Comparison of ENCODE assay signal across 14 cellular contexts in the genomic region with DNA sequence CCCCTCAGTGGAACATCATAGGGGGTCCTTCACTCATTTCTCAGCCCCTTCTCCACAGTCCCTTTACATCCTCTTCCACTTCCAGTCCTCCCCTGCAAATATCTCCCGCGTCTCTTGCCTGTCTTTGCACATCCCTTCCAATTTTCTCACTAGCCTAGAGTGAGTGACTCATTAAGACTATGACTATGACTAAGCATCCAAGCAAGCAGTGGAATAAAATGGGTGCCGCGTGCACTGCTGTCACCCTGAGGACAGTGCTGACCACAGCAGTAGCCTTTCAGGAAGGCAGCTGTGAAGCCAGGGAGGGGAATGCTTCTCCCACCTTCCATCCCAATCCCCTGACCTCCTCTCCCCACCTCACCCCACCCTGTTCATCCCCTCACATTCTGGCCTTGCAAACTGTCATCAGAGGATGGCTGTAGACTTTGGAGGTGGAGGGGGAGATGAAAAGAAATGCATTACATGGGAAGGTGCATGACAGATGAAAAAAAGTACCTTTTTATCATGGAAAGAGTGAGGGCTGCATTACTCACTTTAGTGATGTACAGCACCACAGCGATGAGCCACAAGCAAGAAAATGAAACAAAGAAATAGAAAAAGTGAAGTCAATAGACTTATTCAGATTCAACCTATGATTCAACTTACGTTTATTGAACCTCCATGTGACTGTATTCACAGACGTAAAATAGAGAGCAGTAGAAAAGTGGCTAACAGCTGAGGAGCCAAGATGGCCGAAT.
DNase-seq lines count a peak whose midpoint lies in the region; ATAC-seq and TF ChIP-seq lines count a peak whose summit lies in the region.
"Had no signal": no experiment of that assay in that cellular context is flagged by ENCODE, and none has a peak within 500 bp of the region (broad histone marks: within the 10 kb centered on the region; RNA-seq: fewer than 3 reads in every experiment).

No MANE protein-coding gene starts in this region.

- no peak overlapping the region for H2BK12ac ChIP-seq in mesenchymal stem cell (ENCODE audit: low read length in 2 of 2)

- H3K27me3 ChIP-seq in mesenchymal stem cell (ENCODE audit: control insufficient read depth in 1 of 2, insufficient read depth in 1 of 2, low read length in 2 of 2) (no peaks in the 10 kb centered on the region), heart left ventricle (peaks cover 0 to 7% (median 0%) of the 10 kb centered on the region in 9 donors)

- no peak overlapping the region for H3K9ac ChIP-seq in mesenchymal stem cell (ENCODE audit: low read length)

- no peak overlapping the region for H3K23ac ChIP-seq in mesenchymal stem cell (ENCODE audit: low read length in 2 of 2)

- ATAC-seq in heart left ventricle (no peak), HG02973 (IDR thresholded peaks at IDR 0.05; ENCODE audit: unreplicated experiment) (no peak)
- ATAC-seq: left lobe of liver, natural killer cell, sciatic nerve had no signal

- CTCF ChIA-PET in activated naive CD4-positive, alpha-beta T cell treated with anti-CD3 and anti-CD28 coated beads for 36 hours (lab: Charles Lee), result no interaction called here

- no peak overlapping the region for H2AFZ ChIP-seq in mesenchymal stem cell (ENCODE audit: low read depth, low read length)

- H3K9me3 ChIP-seq in mesenchymal stem cell (ENCODE audit: control insufficient read depth, low read length), result no peaks in the 10 kb centered on the region
- no peaks in the 10 kb centered on the region for H3K9me3 ChIP-seq in heart left ventricle

- no peak overlapping the region for H3K27ac ChIP-seq in mesenchymal stem cell (ENCODE audit: low read length, poor library complexity, severe bottlenecking)
- H3K27ac ChIP-seq in heart left ventricle, result no peak overlapping the region

- no peaks in the 10 kb centered on the region for H3K36me3 Mint-ChIP-seq in activated naive CD4-positive, alpha-beta T cell treated with anti-CD3 and anti-CD28 coated beads for 36 hours (ENCODE audit: low read depth)
- H3K36me3 Mint-ChIP-seq: natural killer cell had no signal

- H4K91ac ChIP-seq in mesenchymal stem cell (ENCODE audit: low read length), result no peak overlapping the region

- intact Hi-C loops in heart left ventricle (cut with DNase I), result loop anchor here in 2 of 10 donors (10.0 kb wide), 1 partner anchor 204 kb away; no protein-coding TSS in a partner anchor
- intact Hi-C loops in activated naive CD4-positive, alpha-beta T cell treated with anti-CD3 and anti-CD28 coated beads for 36 hours (cut with micrococcal nuclease), result no loop called here

- DNase-seq in Caki2 (ENCODE audit: low read depth) (peak; percentile 52), HS-5 (ENCODE audit: low read depth) (peak; percentile 9), astrocyte of the spinal cord (ENCODE audit: low read depth, low spot score) (peak; percentile 72), mesenchymal stem cell (peak; percentile 10), NOMO-1 (lab: John Stamatoyannopoulos, UW; ENCODE audit: unreplicated experiment in 2 of 2) (no peak), heart left ventricle (no peak)
- DNase-seq in activated naive CD4-positive, alpha-beta T cell treated with anti-CD3 and anti-CD28 coated beads for 36 hours, result no peak
- DNase-seq: CD4-positive, alpha-beta T cell; natural killer cell; NCI-H1417 treated with DMSO at 0.1 percent for 48 hours; SIG-M5 had no signal

- H3K4me1 Mint-ChIP-seq in activated naive CD4-positive, alpha-beta T cell treated with anti-CD3 and anti-CD28 coated beads for 36 hours (ENCODE audit: low read depth), result no peaks in the 10 kb centered on the region
- H3K4me1 Mint-ChIP-seq: natural killer cell had no signal

- peak; percentile 21 for TF ChIP-seq CTCF in astrocyte of the spinal cord (IDR thresholded peaks at IDR 0.05; ENCODE audit: low read depth, low read length)
- no peak for TF ChIP-seq CTCF in heart left ventricle (IDR thresholded peaks at IDR 0.05)

- peaks cover 8% of the 10 kb centered on the region for H3K79me1 ChIP-seq in mesenchymal stem cell (replicated peaks; ENCODE audit: low read length, poor library complexity, severe bottlenecking)

- in situ Hi-C loops in Caki2 (cut with HindIII; ENCODE audit: low pct_unique_long_range_greater_than_20kb, low sequenced_read_pairs), result no loop called here
- in situ Hi-C loops in astrocyte of the spinal cord (cut with HindIII; ENCODE audit: low sequenced_read_pairs), result no loop called here

- H3K4me2 ChIP-seq in mesenchymal stem cell (ENCODE audit: low read length, poor library complexity, severe bottlenecking), result no peak overlapping the region

- no peak overlapping the region for H3K4me3 Mint-ChIP-seq in activated naive CD4-positive, alpha-beta T cell treated with anti-CD3 and anti-CD28 coated beads for 36 hours
- H3K4me3 Mint-ChIP-seq: CD4-positive, alpha-beta T cell; natural killer cell had no signal

- H3K4me1 ChIP-seq in mesenchymal stem cell (ENCODE audit: control insufficient read depth, insufficient read depth, low read depth, low read length), result peaks cover 2% of the 10 kb centered on the region
- no peaks in the 10 kb centered on the region for H3K4me1 ChIP-seq in heart left ventricle

- H3K27me3 Mint-ChIP-seq in activated naive CD4-positive, alpha-beta T cell treated with anti-CD3 and anti-CD28 coated beads for 36 hours (ENCODE audit: low read depth), result peaks cover 2% of the 10 kb centered on the region
- H3K27me3 Mint-ChIP-seq: CD4-positive, alpha-beta T cell had no signal

- WGBS in mesenchymal stem cell, result 84% methylated on average over 8 of the region's 8 CpGs
- 83 to 92% (median 89%) methylated on average over 8 of the region's 8 CpGs for WGBS in heart left ventricle, 4 donors

- H3K14ac ChIP-seq in mesenchymal stem cell (ENCODE audit: low read length in 2 of 2), result no peak overlapping the region

- no peak overlapping the region for H3K4ac ChIP-seq in mesenchymal stem cell (ENCODE audit: low read depth in 1 of 2, low read length in 2 of 2)

- no peak overlapping the region for H2BK120ac ChIP-seq in mesenchymal stem cell (ENCODE audit: low read depth, low read length)

- H3K36me3 ChIP-seq in mesenchymal stem cell (ENCODE audit: control insufficient read depth in 1 of 2, insufficient read depth in 2 of 2, low read depth in 1 of 2, low read length in 2 of 2), result peaks cover 0 to 36% of the 10 kb centered on the region in 2 experiments
- no peaks in the 10 kb centered on the region for H3K36me3 ChIP-seq in heart left ventricle

- no peak overlapping the region for H2AK5ac ChIP-seq in mesenchymal stem cell (ENCODE audit: low read length, severe bottlenecking)

- no peak for TF ChIP-seq POLR2A in heart left ventricle (IDR thresholded peaks at IDR 0.05)

- H3K4me3 ChIP-seq in astrocyte of the spinal cord (ENCODE audit: low read depth, low read length) (no peak overlapping the region), mesenchymal stem cell (ENCODE audit: insufficient read depth in 1 of 2, low read depth in 1 of 2, low read length in 2 of 2) (no peak overlapping the region), heart left ventricle (no peak overlapping the region)

- peaks cover 2% of the 10 kb centered on the region for H3K9me3 Mint-ChIP-seq in activated naive CD4-positive, alpha-beta T cell treated with anti-CD3 and anti-CD28 coated beads for 36 hours
- H3K9me3 Mint-ChIP-seq: natural killer cell had no signal

- H3K27ac Mint-ChIP-seq in activated naive CD4-positive, alpha-beta T cell treated with anti-CD3 and anti-CD28 coated beads for 36 hours, result no peak overlapping the region
- H3K27ac Mint-ChIP-seq: CD4-positive, alpha-beta T cell; natural killer cell had no signal

- no peak overlapping the region for H2BK5ac ChIP-seq in mesenchymal stem cell (ENCODE audit: low read depth, low read length, poor library complexity, severe bottlenecking)

- no peak overlapping the region for H4K8ac ChIP-seq in mesenchymal stem cell (ENCODE audit: low read length)

- H3K18ac ChIP-seq in mesenchymal stem cell (ENCODE audit: low read depth in 1 of 2, low read length in 2 of 2), result no peak overlapping the region

- no peak overlapping the region for H2BK15ac ChIP-seq in mesenchymal stem cell (ENCODE audit: low read depth, poor library complexity, severe bottlenecking)

Comparison
In these comparisons a context has a peak if more than half of its experiments do, and no peak if none do; other contexts are left out.
1. DNase-seq: peak in Caki2 (single experiment), HS-5 (single experiment), astrocyte of the spinal cord (single experiment) and mesenchymal stem cell (single experiment); none in NOMO-1 (0 of 2), heart left ventricle (0 of 5) and activated naive CD4-positive, alpha-beta T cell treated with anti-CD3 and anti-CD28 coated beads for 36 hours (single experiment).